Comparison of ENCODE assay signal across 10 cellular contexts in genomic region chr1:27539901-27540861, GRCh38. TPM values are rescaled to one million over a fixed set of nuclear protein-coding genes. Genes with fewer than 3 reads are reported as not detected.
DNase-seq lines count a peak whose midpoint lies in the region; ATAC-seq, FAIRE-seq and TF ChIP-seq lines count a peak whose summit lies in the region.
"Had no signal": no experiment of that assay in that cellular context is flagged by ENCODE, and none has a peak within 500 bp of the region (broad histone marks: within the 10 kb centered on the region; RNA-seq: fewer than 3 reads in every experiment).

No MANE protein-coding gene starts in this region.

- peaks cover 19% of the 10 kb centered on the region for H3K36me3 Mint-ChIP-seq in Caco-2 (ENCODE audit: insufficient read depth, unreplicated experiment)
- H3K36me3 Mint-ChIP-seq in neural crest cell (ENCODE audit: low read depth) = peaks cover 3% of the 10 kb centered on the region
- peaks cover 3% of the 10 kb centered on the region for H3K36me3 Mint-ChIP-seq in T-cell

- H3K9me3 Mint-ChIP-seq in Caco-2 (ENCODE audit: unreplicated experiment) (no peaks in the 10 kb centered on the region), neural crest cell (no peaks in the 10 kb centered on the region), T-cell (no peaks in the 10 kb centered on the region)

- H4K8ac ChIP-seq in IMR-90 (ENCODE audit: low read depth in 2 of 2, low read length in 2 of 2) (peak overlapping the region; percentile 81 to 91), H1 (ENCODE audit: extremely low read depth, insufficient read depth, low read length) (no peak overlapping the region)

- peak overlapping the region; percentile 97 for H3K23ac ChIP-seq in IMR-90 (ENCODE audit: low read depth, low read length)
- no peak overlapping the region for H3K23ac ChIP-seq in H1 (ENCODE audit: insufficient read length)

- intact Hi-C loops in Caco-2 (cut with micrococcal nuclease; ENCODE audit: unreplicated experiment) (no loop called here), IMR-90 (cut with micrococcal nuclease) (no loop called here)

- H4K20me1 ChIP-seq in IMR-90 (ENCODE audit: insufficient read depth, low read length) (peaks cover 16% of the 10 kb centered on the region), H1 (replicated peaks in 1 of 2; ENCODE audit: control insufficient read depth in 1 of 2, insufficient read depth in 2 of 2, low read length in 2 of 2) (peaks cover 0 to 9% of the 10 kb centered on the region in 2 experiments)

- H3K27me3 ChIP-seq in Caco-2 (replicated peaks; ENCODE audit: control insufficient read depth, insufficient read depth, low read length) (no peaks in the 10 kb centered on the region), IMR-90 (ENCODE audit: control insufficient read depth, insufficient read depth, low read length) (no peaks in the 10 kb centered on the region), H1 (replicated peaks in 1 of 4; ENCODE audit: control insufficient read depth in 3 of 4, extremely low read depth in 1 of 4, insufficient read depth in 3 of 4, low read length in 3 of 4) (no peaks in the 10 kb centered on the region), Peyer's patch (no peaks in the 10 kb centered on the region)

- TF ChIP-seq EP300 in H1 (IDR thresholded peaks at IDR 0.05; ENCODE audit: borderline replicate concordance in 1 of 2, low read depth in 2 of 2, low read length in 2 of 2) = no peak

- H2BK15ac ChIP-seq in IMR-90 (ENCODE audit: low read depth, low read length) = peak overlapping the region; percentile 85; the same call in 2 of the 3 replicates
- no peak overlapping the region for H2BK15ac ChIP-seq in H1 (ENCODE audit: low read length)

- H3K4me2 ChIP-seq in IMR-90 (ENCODE audit: low read depth, low read length) = peak overlapping the region; percentile 4; the same call in 1 of the 2 replicates
- no peak overlapping the region for H3K4me2 ChIP-seq in H1 (ENCODE audit: insufficient read depth in 1 of 2, low read depth in 2 of 2, low read length in 2 of 2)

- TF ChIP-seq CTCF in Caco-2 (IDR thresholded peaks at IDR 0.05; ENCODE audit: insufficient read depth in 1 of 2, low read depth in 1 of 2, low read length in 1 of 2, severe bottlenecking in 1 of 2, unreplicated experiment in 1 of 2) = no peak
- no peak for TF ChIP-seq CTCF in IMR-90 (conservative IDR thresholded peaks at IDR 0.05; ENCODE audit: low read depth, low read length)
- TF ChIP-seq CTCF in H1 (IDR thresholded peaks at IDR 0.05; ENCODE audit: control extremely low read depth in 1 of 3, insufficient read depth in 1 of 3, low read depth in 1 of 3, low read length in 3 of 3) = no peak
- TF ChIP-seq CTCF in neural crest cell (conservative IDR thresholded peaks at IDR 0.05) = no peak
- TF ChIP-seq CTCF in Peyer's patch (IDR thresholded peaks at IDR 0.05) = no peak

- H3K4me3 Mint-ChIP-seq in Caco-2 (ENCODE audit: unreplicated experiment) (no peak overlapping the region), neural crest cell (peak overlapping the region; percentile 35), T-cell (no peak overlapping the region)

- H2BK5ac ChIP-seq in IMR-90 (ENCODE audit: low read depth, low read length, poor library complexity, severe bottlenecking) (peak overlapping the region; percentile 89), H1 (ENCODE audit: low read depth, low read length) (peak overlapping the region; percentile 58; the same call in 1 of the 2 replicates)

- H3K36me3 ChIP-seq in Caco-2 (ENCODE audit: control insufficient read depth, insufficient read depth, low read length) (no peaks in the 10 kb centered on the region), IMR-90 (ENCODE audit: control insufficient read depth, insufficient read depth, low read length) (peaks cover 13% of the 10 kb centered on the region), H1 (ENCODE audit: control insufficient read depth in 2 of 4, insufficient read depth in 4 of 4, low read length in 3 of 4) (peaks cover 0 to 5% (median 3%) of the 10 kb centered on the region in 4 experiments; a peak in 2 of 8 replicates), Peyer's patch (no peaks in the 10 kb centered on the region)

- CTCF ChIA-PET in Caco-2 (lab: Charles Lee) = no interaction called here
- CTCF ChIA-PET in IMR-90 (lab: Yijun Ruan, JAX) = interaction anchor here (2.2 kb wide), 1 partner anchor 17 kb away, joined by 7 read pairs; no protein-coding TSS in a partner anchor
- CTCF ChIA-PET in H1 (lab: Charles Lee; ENCODE audit: partially characterized antibody) = interaction anchor here (0.8 to 56.1 kb wide), 8 partner anchors 10 to 127 kb away, joined by 3 to 1807 read pairs (median 4); partner anchors contain the start of gene AHDC1
- CTCF ChIA-PET in T-cell (lab: Charles Lee) = no interaction called here

- H3K14ac ChIP-seq in IMR-90 (replicated peaks; ENCODE audit: low read depth, low read length) (peak overlapping the region; percentile 74), H1 (ENCODE audit: insufficient read length) (no peak overlapping the region)

- in situ Hi-C loops in IMR-90 (cut with MboI; ENCODE audit: low sequenced_read_pairs) = no loop called here

- no peak for TF ChIP-seq POLR2A in IMR-90 (IDR thresholded peaks at IDR 0.05; ENCODE audit: low read depth, low read length)
- no peak for TF ChIP-seq POLR2A in H1 (IDR thresholded peaks at IDR 0.05; ENCODE audit: control extremely low read depth in 1 of 2, low read depth in 2 of 2, low read length in 2 of 2)
- TF ChIP-seq POLR2A in Peyer's patch (IDR thresholded peaks at IDR 0.05) = no peak

- H3K79me1 ChIP-seq in IMR-90 (ENCODE audit: low read depth in 1 of 2, low read length in 2 of 2) (peaks cover 31 to 87% of the 10 kb centered on the region in 2 experiments), H1 (ENCODE audit: low read depth, low read length) (peaks cover 2% of the 10 kb centered on the region; the same call in 1 of the 2 replicates)

- peak overlapping the region; percentile 75 for H3K56ac ChIP-seq in IMR-90 (ENCODE audit: extremely low read depth, insufficient read depth, low read length)
- H3K56ac ChIP-seq in H1 (replicated peaks; ENCODE audit: insufficient read length, low read depth, low read length) = no peak overlapping the region

- H3K9me1 ChIP-seq in IMR-90 (ENCODE audit: insufficient read depth, low read length) = peaks cover 49% of the 10 kb centered on the region

- peak overlapping the region; percentile 26; the same call in 1 of the 2 replicates for H3K18ac ChIP-seq in IMR-90 (ENCODE audit: low read depth, low read length)
- H3K18ac ChIP-seq in H1 (ENCODE audit: extremely low read depth, low read length) = no peak overlapping the region; the same call in 1 of the 2 replicates

- H2AK9ac ChIP-seq in IMR-90 (replicated peaks; ENCODE audit: low read depth, low read length, poor library complexity) = peak overlapping the region; percentile 88

- H3K4me1 ChIP-seq in Caco-2 (peaks cover 15% of the 10 kb centered on the region), IMR-90 (ENCODE audit: control insufficient read depth, insufficient read depth, low read length) (peaks cover 52% of the 10 kb centered on the region), H1 (replicated peaks in 1 of 4; ENCODE audit: control insufficient read depth in 3 of 4, insufficient read depth in 4 of 4, low read length in 3 of 4) (peaks cover 8 to 29% (median 24%) of the 10 kb centered on the region in 4 experiments), Peyer's patch (peaks cover 0 to 65% (median 0%) of the 10 kb centered on the region in 4 donors)

- H3K23me2 ChIP-seq in H1 (ENCODE audit: low read depth, low read length) = no peaks in the 10 kb centered on the region

- peak; percentile 15 for ATAC-seq in IMR-90 (ENCODE audit: low read depth)
- ATAC-seq in HG03025 (IDR thresholded peaks at IDR 0.05; ENCODE audit: low FRiP score, unreplicated experiment) = no peak
- no peak for ATAC-seq in T-cell (replicated peaks in 1 of 4)

- POLR2A ChIA-PET in Caco-2 (lab: Charles Lee) = no interaction called here
- POLR2A ChIA-PET in IMR-90 (lab: Charles Lee; ENCODE audit: unreplicated experiment) = no interaction called here
- POLR2A ChIA-PET in H1 (lab: Charles Lee; ENCODE audit: partially characterized antibody) = interaction anchor here (0.8 to 7.2 kb wide), 8 partner anchors 11 to 35 kb away, joined by 3 to 34 read pairs (median 4); no protein-coding TSS in a partner anchor
- POLR2A ChIA-PET in T-cell (lab: Charles Lee) = interaction anchor here in 1 of 2 donors (0.7 kb wide), 1 partner anchor 284 kb away, joined by 4 read pairs; no protein-coding TSS in a partner anchor

- H2BK20ac ChIP-seq in IMR-90 (ENCODE audit: low read depth, low read length) (peak overlapping the region; percentile 99), H1 (ENCODE audit: low read length) (no peak overlapping the region)

- H3K4me1 Mint-ChIP-seq in Caco-2 (ENCODE audit: low read depth, unreplicated experiment) = peaks cover 20% of the 10 kb centered on the region
- peaks cover 60% of the 10 kb centered on the region for H3K4me1 Mint-ChIP-seq in neural crest cell
- H3K4me1 Mint-ChIP-seq in T-cell = peaks cover 10 to 24% (median 13%) of the 10 kb centered on the region in 3 donors

- BruUV-seq in Caco-2 (replicated peaks; lab: Mats Ljungman, UMichigan) (no TSS peak), IMR-90 (replicated peaks; lab: Mats Ljungman, UMichigan) (no TSS peak)

- H4K5ac ChIP-seq in IMR-90 (ENCODE audit: low read depth, low read length) (peak overlapping the region; percentile 69), H1 (ENCODE audit: insufficient read length, low read depth, low read length) (no peak overlapping the region)

- H2AK5ac ChIP-seq in IMR-90 (ENCODE audit: low read depth, low read length) (peak overlapping the region; percentile 98), H1 (ENCODE audit: low read depth, low read length) (no peak overlapping the region)

- H3K27ac ChIP-seq in IMR-90 (ENCODE audit: insufficient read depth, low read length) (peak overlapping the region; percentile 54), H1 (ENCODE audit: low read depth, low read length) (no peak overlapping the region), Peyer's patch (peak overlapping the region in 1 of 4 donors; percentile 1)

- H3K4me3 ChIP-seq in Caco-2 (ENCODE audit: low read depth, low read length) = no peak overlapping the region
- H3K4me3 ChIP-seq in IMR-90 (ENCODE audit: insufficient read depth, low read depth, low read length) = no peak overlapping the region
- H3K4me3 ChIP-seq in H1 (ENCODE audit: extremely low read depth in 1 of 4, insufficient read depth in 2 of 4, low read depth in 3 of 4, low read length in 4 of 4) = no peak overlapping the region
- H3K4me3 ChIP-seq in Peyer's patch = no peak overlapping the region

- peak overlapping the region; percentile 91 for H2BK120ac ChIP-seq in IMR-90 (ENCODE audit: low read depth, low read length)
- H2BK120ac ChIP-seq in H1 (replicated peaks; ENCODE audit: low read depth, low read length) = no peak overlapping the region

- 0 out of 2 replicates have a peak overlapping the region, but pooled peaks have one; percentile 21 for H2BK12ac ChIP-seq in H1 (ENCODE audit: low read depth, low read length)

- TF ChIP-seq RAD21 in IMR-90 (IDR thresholded peaks at IDR 0.05; ENCODE audit: low read length) (no peak), H1 (IDR thresholded peaks at IDR 0.05 in 1 of 2, conservative IDR thresholded peaks at IDR 0.05 in 1 of 2; ENCODE audit: low read depth in 2 of 2, low read length in 2 of 2) (no peak)

- H4K91ac ChIP-seq in IMR-90 (ENCODE audit: insufficient read depth, low read depth, low read length) = peak overlapping the region; percentile 95
- no peak overlapping the region for H4K91ac ChIP-seq in H1 (replicated peaks; ENCODE audit: insufficient read length, low read length)

- dilution Hi-C loops in IMR-90 (cut with HindIII; ENCODE audit: low sequenced_read_pairs, unreplicated experiment) = no loop called here

- H2AFZ ChIP-seq in IMR-90 (replicated peaks; ENCODE audit: low read length, poor library complexity) (peak overlapping the region; percentile 75), H1 (ENCODE audit: low read length) (no peak overlapping the region)

- no peak for FAIRE-seq in H1 (lab: Jason Lieb, UNC)

- H3K79me2 ChIP-seq in H1 (ENCODE audit: control insufficient read depth in 1 of 2, insufficient read depth in 2 of 2, low read length in 2 of 2) = no peaks in the 10 kb centered on the region

- H3K4ac ChIP-seq in IMR-90 (ENCODE audit: low read depth, low read length) (peak overlapping the region; percentile 99), H1 (replicated peaks; ENCODE audit: insufficient read length, low read depth, low read length) (no peak overlapping the region)

- DNase-seq in Caco-2 (no peak), IMR-90 (peak; percentile 75), H1 (ENCODE audit: low read depth in 1 of 2, low spot score in 2 of 2) (no peak), neural crest cell (ENCODE audit: low read depth, low spot score) (no peak), Peyer's patch (no peak), NCI-H146 (lab: John Stamatoyannopoulos, UW) (no peak), T-cell (no peak)
- DNase-seq: activated CD8-positive, alpha-beta memory T cell treated with anti-CD3 and anti-CD28 coated beads for 24 hours; KBM-7 had no signal

- H3K9ac ChIP-seq in IMR-90 (ENCODE audit: low read depth, low read length) (0 out of 2 replicates have a peak overlapping the region, but pooled peaks have one; percentile 9), H1 (replicated peaks in 1 of 4; ENCODE audit: extremely low read depth in 1 of 4, low read depth in 3 of 4, low read length in 3 of 4) (no peak overlapping the region)

- H3K27me3 Mint-ChIP-seq in Caco-2 (ENCODE audit: insufficient read depth, unreplicated experiment) (no peaks in the 10 kb centered on the region), neural crest cell (ENCODE audit: low read depth) (no peaks in the 10 kb centered on the region), T-cell (no peaks in the 10 kb centered on the region)

- 8% methylated on average over 3 of the region's 9 CpGs; no CpG with 5 or more reads in 1 of the 2 experiments for WGBS in IMR-90 (ENCODE audit: extremely low coverage in 2 of 2, insufficient read length in 1 of 2), 2 experiments
- 77% methylated on average over 9 of the region's 9 CpGs; no CpG with 5 or more reads in 1 of the 2 experiments for WGBS in H1 (ENCODE audit: extremely low coverage in 1 of 2, insufficient coverage in 1 of 2, insufficient read length in 1 of 2, insufficient replicate concordance in 2 of 2, low coverage in 1 of 2, low lambda C conversion rate in 2 of 2, missing lambda C conversion rate in 1 of 2), 2 experiments

- no peaks in the 10 kb centered on the region for H3K9me3 ChIP-seq in Caco-2
- no peaks in the 10 kb centered on the region for H3K9me3 ChIP-seq in IMR-90 (ENCODE audit: control insufficient read depth, insufficient read depth, low read length)
- H3K9me3 ChIP-seq in H1 (ENCODE audit: insufficient read depth in 2 of 2, low read depth in 1 of 2, low read length in 1 of 2) = no peaks in the 10 kb centered on the region
- H3K9me3 ChIP-seq in Peyer's patch = no peaks in the 10 kb centered on the region

- H3K27ac Mint-ChIP-seq in Caco-2 (ENCODE audit: unreplicated experiment) (peak overlapping the region; percentile 56), neural crest cell (ENCODE audit: unreplicated experiment) (peak overlapping the region; percentile 75), T-cell (peak overlapping the region in 1 of 2 donors; percentile 65)

RNA-seq across cellular contexts. Expression of gene WASF2, which starts 50.2 kb away (rescaled TPM):
- total RNA-seq in Caco-2 (2022) (59.2 and 68.6 TPM in 2 replicates), IMR-90 (2012; rRNA removed) (7.5 and 7.9 TPM in 2 replicates), neural crest cell (81.9 and 83.1 TPM in 2 replicates), Peyer's patch (10 to 100 TPM; 52.5 to 74.5 (median 57.5) TPM), T-cell (100 to 1,000 TPM; 145 to 161 (median 156) TPM)
- polyA plus RNA-seq in IMR-90 (2012; rRNA removed) (45.0 and 45.4 TPM in 2 replicates), H1 (2011; rRNA removed) (32.1 and 44.3 TPM in 2 replicates)
- 28.6 and 29.9 TPM in 2 replicates for polyA plus RNA-seq in IMR-90 (2012; cell fraction: cytosol; rRNA removed)
- 29.8 and 37.0 TPM in 2 replicates for polyA plus RNA-seq in IMR-90 (2012; cell fraction: nucleus; rRNA removed; ENCODE audit: low replicate concordance)
- total RNA-seq in H1 (2021; fragmentation: NEBNext Ultra II Directional; extraction: Animal tissue kit (Norgen Biotek cat#: 25700)) = 78.9 and 86.6 TPM in 2 replicates
- 26.2 TPM for polyA plus RNA-seq in H1 (2011; cell fraction: cytosol; rRNA removed)
- 60.6 TPM for polyA plus RNA-seq in H1 (2011; cell fraction: nucleus; rRNA removed)
- 42.0 to 51.1 TPM (median 44.6 TPM) in 4 replicates for polyA plus RNA-seq in H1 (2012, experiment 1 of 2)
- polyA plus RNA-seq in H1 (2012, experiment 2 of 2) = 36.9 TPM
- polyA plus RNA-seq in H1 (2013, experiment 1 of 2) = 43.5 TPM
- polyA plus RNA-seq in H1 (2013, experiment 2 of 2) = 43.4 TPM
- 32.2 and 35.0 TPM in 2 replicates for polyA minus RNA-seq in H1 (2011; rRNA and poly(A)+ RNA removed)
- polyA minus RNA-seq in H1 (2011; cell fraction: cytosol; rRNA and poly(A)+ RNA removed) = 28.4 TPM
- 26.5 TPM for polyA minus RNA-seq in H1 (2011; cell fraction: nucleus; rRNA and poly(A)+ RNA removed)

Comparison
In these comparisons a context has a peak if more than half of its experiments do, and no peak if none do; other contexts are left out.
1. CTCF ChIA-PET loops: an anchor here in IMR-90 (2.2 kb wide) and H1 (0.8 to 56.1 kb wide); none called in Caco-2 and T-cell.